ENCODE assay signal across 10 cellular contexts in genomic region chr7:14714161-14714728, GRCh38.
DNase-seq lines count a peak whose midpoint lies in the region; ATAC-seq and TF ChIP-seq lines count a peak whose summit lies in the region.
"Had no signal": no experiment of that assay in that cellular context is flagged by ENCODE, and none has a peak within 500 bp of the region (broad histone marks: within the 10 kb centered on the region; RNA-seq: fewer than 3 reads in every experiment).

No MANE protein-coding gene starts in this region.

- peaks cover 9% of the 10 kb centered on the region for H3K4me1 Mint-ChIP-seq in activated CD4-positive, alpha-beta T cell treated with anti-CD3 and anti-CD28 coated beads for 36 hours
- no peaks in the 10 kb centered on the region for H3K4me1 Mint-ChIP-seq in activated CD4-positive, alpha-beta T cell treated with anti-CD3 and anti-CD28 coated beads, Interleukin-2, amount 10 ng/mL, durations not matched to agents 7 days and 5 days

- peak; percentile 31 for DNase-seq in activated CD4-positive, alpha-beta T cell treated with anti-CD3 and anti-CD28 coated beads for 36 hours
- no peak for DNase-seq in activated CD4-positive, alpha-beta T cell treated with anti-CD3 and anti-CD28 coated beads, Interleukin-2, amount 10 ng/mL, durations not matched to agents 7 days and 5 days
- DNase-seq in kidney epithelial cell (ENCODE audit: low read depth): peak; percentile 21
- DNase-seq in NCI-H2107 treated with DMSO at 0.1 percent for 48 hours (lab: John Stamatoyannopoulos, UW; ENCODE audit: unreplicated experiment): no peak
- DNase-seq in DMS53 (lab: John Stamatoyannopoulos, UW): no peak
- no peak for DNase-seq in globus pallidus (ENCODE audit: low spot score)
- DNase-seq: 8988T; activated effector memory CD4-positive, alpha-beta T cell treated with Interleukin-2 at 50 U/mL for 16 hours had no signal

- no peaks in the 10 kb centered on the region for H3K27me3 Mint-ChIP-seq in activated CD4-positive, alpha-beta T cell treated with anti-CD3 and anti-CD28 coated beads for 36 hours
- no peaks in the 10 kb centered on the region for H3K27me3 Mint-ChIP-seq in activated CD4-positive, alpha-beta T cell treated with anti-CD3 and anti-CD28 coated beads, Interleukin-2, amount 10 ng/mL, durations not matched to agents 7 days and 5 days

- no peak overlapping the region for H3K4me3 Mint-ChIP-seq in activated CD4-positive, alpha-beta T cell treated with anti-CD3 and anti-CD28 coated beads for 36 hours
- H3K4me3 Mint-ChIP-seq in activated CD4-positive, alpha-beta T cell treated with anti-CD3 and anti-CD28 coated beads, Interleukin-2, amount 10 ng/mL, durations not matched to agents 7 days and 5 days: no peak overlapping the region

- TF ChIP-seq CTCF in kidney epithelial cell (IDR thresholded peaks at IDR 0.05; ENCODE audit: insufficient read depth, low read length, poor library complexity, severe bottlenecking): no peak

- H3K4me3 ChIP-seq in kidney epithelial cell (ENCODE audit: low read depth, low read length): no peak overlapping the region

- intact Hi-C loops in activated CD4-positive, alpha-beta T cell treated with anti-CD3 and anti-CD28 coated beads for 36 hours (cut with DNase I, micrococcal nuclease): no loop called here

- H3K27ac Mint-ChIP-seq in activated CD4-positive, alpha-beta T cell treated with anti-CD3 and anti-CD28 coated beads for 36 hours: no peak overlapping the region
- no peak overlapping the region for H3K27ac Mint-ChIP-seq in activated CD4-positive, alpha-beta T cell treated with anti-CD3 and anti-CD28 coated beads, Interleukin-2, amount 10 ng/mL, durations not matched to agents 7 days and 5 days

- POLR2A ChIA-PET in activated CD4-positive, alpha-beta T cell treated with anti-CD3 and anti-CD28 coated beads for 36 hours (lab: Charles Lee): no interaction called here
- POLR2A ChIA-PET in activated CD4-positive, alpha-beta T cell treated with anti-CD3 and anti-CD28 coated beads, Interleukin-2, amount 10 ng/mL, durations not matched to agents 7 days and 5 days (lab: Charles Lee): no interaction called here

- CTCF ChIA-PET in activated CD4-positive, alpha-beta T cell treated with anti-CD3 and anti-CD28 coated beads for 36 hours (lab: Charles Lee): no interaction called here
- CTCF ChIA-PET in activated CD4-positive, alpha-beta T cell treated with anti-CD3 and anti-CD28 coated beads, Interleukin-2, amount 10 ng/mL, durations not matched to agents 7 days and 5 days (lab: Charles Lee): no interaction called here

- no peaks in the 10 kb centered on the region for H3K27me3 ChIP-seq in kidney epithelial cell (ENCODE audit: control insufficient read depth, insufficient read depth, low read length)

- no peaks in the 10 kb centered on the region for H3K36me3 Mint-ChIP-seq in activated CD4-positive, alpha-beta T cell treated with anti-CD3 and anti-CD28 coated beads for 36 hours (ENCODE audit: low read depth)
- no peaks in the 10 kb centered on the region for H3K36me3 Mint-ChIP-seq in activated CD4-positive, alpha-beta T cell treated with anti-CD3 and anti-CD28 coated beads, Interleukin-2, amount 10 ng/mL, durations not matched to agents 7 days and 5 days (ENCODE audit: low read depth)

- ATAC-seq in activated CD4-positive, alpha-beta T cell treated with anti-CD3 and anti-CD28 coated beads for 36 hours: peak; percentile 97
- peak; percentile 97 for ATAC-seq in GM21528 (IDR thresholded peaks at IDR 0.05; ENCODE audit: low FRiP score, unreplicated experiment)
- ATAC-seq in HG03097 (IDR thresholded peaks at IDR 0.05; ENCODE audit: low FRiP score, unreplicated experiment): peak; percentile 99

- no peaks in the 10 kb centered on the region for H3K9me3 Mint-ChIP-seq in activated CD4-positive, alpha-beta T cell treated with anti-CD3 and anti-CD28 coated beads for 36 hours (ENCODE audit: low read depth)
- H3K9me3 Mint-ChIP-seq in activated CD4-positive, alpha-beta T cell treated with anti-CD3 and anti-CD28 coated beads, Interleukin-2, amount 10 ng/mL, durations not matched to agents 7 days and 5 days: no peaks in the 10 kb centered on the region

- no peaks in the 10 kb centered on the region for H3K36me3 ChIP-seq in kidney epithelial cell (ENCODE audit: control insufficient read depth, insufficient read depth, low read length)

Comparison
In these comparisons a context has a peak if more than half of its experiments do, and no peak if none do; other contexts are left out.
1. DNase-seq: peak in activated CD4-positive, alpha-beta T cell treated with anti-CD3 and anti-CD28 coated beads for 36 hours (single experiment) and kidney epithelial cell (single experiment); none in activated CD4-positive, alpha-beta T cell treated with anti-CD3 and anti-CD28 coated beads, Interleukin-2, amount 10 ng/mL, durations not matched to agents 7 days and 5 days (single experiment), NCI-H2107 treated with DMSO at 0.1 percent for 48 hours (single experiment), DMS53 (single experiment) and globus pallidus (single experiment).
2. Peak in every context shown above with its lines, with median percentiles within 50 percentile points of each other: ATAC-seq.